24 cellular contexts compared by ENCODE assay signal in the genomic region with DNA sequence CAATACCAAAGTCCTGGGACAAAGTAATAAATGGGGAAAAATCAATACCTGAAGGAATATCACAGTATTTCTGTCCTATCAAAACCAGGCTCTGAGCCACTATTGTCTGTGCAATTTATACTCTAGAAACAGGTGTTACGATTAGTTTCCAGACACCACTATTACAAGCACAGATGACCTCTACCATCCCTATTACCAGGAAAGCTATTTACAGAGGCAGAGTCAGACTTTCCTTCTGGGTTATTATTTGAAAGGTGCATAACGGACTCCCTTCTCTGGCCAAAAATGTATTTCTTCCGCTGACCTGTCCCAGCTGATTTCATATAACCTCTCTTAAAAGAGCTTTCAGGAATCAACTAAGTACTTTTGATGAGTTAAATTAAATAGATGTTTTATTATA.
"Had no signal": no experiment of that assay in that cellular context is flagged by ENCODE, and none has a peak within 500 bp of the region (broad histone marks: within the 10 kb centered on the region; RNA-seq: fewer than 3 reads in every experiment).

No MANE protein-coding gene starts in this region.

- H3K4me3 ChIP-seq: lung, ovary, prostate gland, right lobe of liver, skin epidermis, stomach, testis, tibial artery, upper lobe of right lung had no signal

- H3K4me1 ChIP-seq: prostate gland, right lobe of liver, stomach, testis, tibial artery, upper lobe of right lung had no signal

- H3K27ac Mint-ChIP-seq: mesothelial cell of epicardium; naive thymus-derived CD4-positive, alpha-beta T cell; natural killer cell treated with Interleukin-12 subunit alpha and Interleukin-12 subunit beta and Interleukin-15 and Interleukin-18, amount 100 ng/mL, for 72 hours; stimulated activated naive B cell treated with anti-CD40 and anti-IgM and Interleukin-4, amounts not matched to agents 10 μg/mL and 1 μg/mL and 100 μg/mL, for 72 hours had no signal

- ATAC-seq: left cardiac atrium; left lobe of liver; naive thymus-derived CD4-positive, alpha-beta T cell; natural killer cell treated with Interleukin-12 subunit alpha and Interleukin-12 subunit beta and Interleukin-15 and Interleukin-18, amount 100 ng/mL, for 72 hours; stimulated activated naive B cell treated with anti-CD40 and anti-IgM and Interleukin-4, amounts not matched to agents 10 μg/mL and 1 μg/mL and 100 μg/mL, for 72 hours; stimulated activated naive CD8-positive, alpha-beta T cell treated with anti-CD3 and anti-CD28 coated beads, Interleukin-15, Interleukin-2, amounts not matched to agents 100 U/mL and 50 U/mL, for 24 hours; upper lobe of right lung had no signal

- H3K27me3 Mint-ChIP-seq: naive thymus-derived CD4-positive, alpha-beta T cell; natural killer cell treated with Interleukin-12 subunit alpha and Interleukin-12 subunit beta and Interleukin-15 and Interleukin-18, amount 100 ng/mL, for 72 hours; stimulated activated naive B cell treated with anti-CD40 and anti-IgM and Interleukin-4, amounts not matched to agents 10 μg/mL and 1 μg/mL and 100 μg/mL, for 72 hours had no signal

- H3K36me3 ChIP-seq: ovary, prostate gland, right lobe of liver, stomach, tibial artery, upper lobe of right lung had no signal

- DNase-seq: hippocampal formation; kidney glomerular epithelial cell; left cardiac atrium; mesendoderm; naive thymus-derived CD4-positive, alpha-beta T cell; ovary; right lobe of liver; stimulated activated CD4-positive, alpha-beta T cell treated with anti-CD3 and anti-CD28 coated beads, Interleukin-12 subunit alpha, Interleukin-12 subunit beta, amount 100 ng/mL, for 4 hours; stimulated activated CD4-positive, alpha-beta T cell treated with anti-CD3 and anti-CD28 coated beads, Interleukin-15, amount 100 ng/mL, for 24 hours; stimulated activated CD4-positive, alpha-beta T cell treated with anti-CD3 and anti-CD28 coated beads, Interleukin-2, amount 100 ng/mL, for 24 hours; stimulated activated CD4-positive, alpha-beta T cell treated with anti-CD3 and anti-CD28 coated beads, Interleukin-4, amount 100 ng/mL, for 1 hour; stimulated activated naive B cell treated with anti-CD40 and anti-IgM and Interleukin-4, amounts not matched to agents 10 μg/mL and 1 μg/mL and 100 μg/mL, for 72 hours; stimulated activated naive CD8-positive, alpha-beta T cell treated with anti-CD3 and anti-CD28 coated beads, Interleukin-15, Interleukin-2, amounts not matched to agents 100 U/mL and 50 U/mL, for 24 hours; stomach; testis; tibial artery; trophoblast cell; upper lobe of right lung had no signal

- H3K27ac ChIP-seq: ovary, prostate gland, right lobe of liver, skin epidermis, stomach, testis, tibial artery, upper lobe of right lung had no signal

- H3K36me3 Mint-ChIP-seq: mesothelial cell of epicardium; naive thymus-derived CD4-positive, alpha-beta T cell; stimulated activated naive B cell treated with anti-CD40 and anti-IgM and Interleukin-4, amounts not matched to agents 10 μg/mL and 1 μg/mL and 100 μg/mL, for 72 hours had no signal

- H3K4me1 Mint-ChIP-seq: naive thymus-derived CD4-positive, alpha-beta T cell; stimulated activated naive B cell treated with anti-CD40 and anti-IgM and Interleukin-4, amounts not matched to agents 10 μg/mL and 1 μg/mL and 100 μg/mL, for 72 hours had no signal

- H3K9me3 ChIP-seq: ovary, prostate gland, right lobe of liver, stomach, testis, tibial artery, upper lobe of right lung had no signal

- H3K27me3 ChIP-seq: ovary, right lobe of liver, stomach, testis, tibial artery, upper lobe of right lung had no signal

- H3K4me3 Mint-ChIP-seq: mesothelial cell of epicardium; naive thymus-derived CD4-positive, alpha-beta T cell; natural killer cell treated with Interleukin-12 subunit alpha and Interleukin-12 subunit beta and Interleukin-15 and Interleukin-18, amount 100 ng/mL, for 72 hours; stimulated activated naive B cell treated with anti-CD40 and anti-IgM and Interleukin-4, amounts not matched to agents 10 μg/mL and 1 μg/mL and 100 μg/mL, for 72 hours had no signal
